ENCODE assay signal across 8 cellular contexts in genomic region chr7:90111-91063, GRCh38.
DNase-seq lines count a peak whose midpoint lies in the region; FAIRE-seq and TF ChIP-seq lines count a peak whose summit lies in the region.

No MANE protein-coding gene starts in this region.

- H3K4me1 Mint-ChIP-seq in CD14-positive monocyte (peaks cover 50% of the 10 kb centered on the region), osteocyte (ENCODE audit: unreplicated experiment) (peaks cover 80% of the 10 kb centered on the region)

- peak overlapping the region; percentile 31 to 52 for H3K4me3 Mint-ChIP-seq in CD14-positive monocyte
- H3K4me3 Mint-ChIP-seq in osteocyte (ENCODE audit: unreplicated experiment): peak overlapping the region; percentile 2

- H3K27me3 Mint-ChIP-seq in CD14-positive monocyte (ENCODE audit: low read depth in 3 of 3): peaks cover 0 to 6% (median 2%) of the 10 kb centered on the region in 3 donors
- H3K27me3 Mint-ChIP-seq in osteocyte (ENCODE audit: unreplicated experiment): no peaks in the 10 kb centered on the region

- peak; percentile 71 for DNase-seq in CD14-positive monocyte (ENCODE audit: low spot score)
- peak; percentile 72 for DNase-seq in NCI-H82 (lab: John Stamatoyannopoulos, UW)
- DNase-seq in epidermal melanocyte (ENCODE audit: insufficient read length, low spot score): peak; percentile 38
- no peak for DNase-seq in osteocyte (ENCODE audit: extremely low spot score, unreplicated experiment)
- no peak for DNase-seq in GM12892 (ENCODE audit: insufficient read length)
- no peak for DNase-seq in midbrain (lab: John Stamatoyannopoulos, UW)
- no peak for DNase-seq in stimulated activated CD4-positive, alpha-beta T cell treated with anti-CD3 and anti-CD28 coated beads, Interleukin-15, amount 100 ng/mL, for 24 hours
- DNase-seq in H54 (ENCODE audit: insufficient read length, low spot score): no peak

- H3K27ac Mint-ChIP-seq in CD14-positive monocyte (peak overlapping the region; percentile 47 to 87 (median 80)), osteocyte (ENCODE audit: unreplicated experiment) (peak overlapping the region; percentile 90)

- FAIRE-seq in GM12892 (lab: Jason Lieb, UNC) (no peak), H54 (lab: Jason Lieb, UNC) (no peak)

- H3K9me3 Mint-ChIP-seq in CD14-positive monocyte (no peaks in the 10 kb centered on the region), osteocyte (ENCODE audit: unreplicated experiment) (no peaks in the 10 kb centered on the region)

- TF ChIP-seq CTCF in CD14-positive monocyte (IDR thresholded peaks at IDR 0.05): no peak
- TF ChIP-seq CTCF in osteocyte (IDR thresholded peaks at IDR 0.05): no peak

- TF ChIP-seq POLR2A in GM12892 (IDR thresholded peaks at IDR 0.05; ENCODE audit: low read depth, low read length) (no peak), H54 (IDR thresholded peaks at IDR 0.05; ENCODE audit: low read depth, low read length) (no peak)

- peaks cover 6 to 7% of the 10 kb centered on the region in 2 donors for H3K36me3 Mint-ChIP-seq in CD14-positive monocyte
- no peaks in the 10 kb centered on the region for H3K36me3 Mint-ChIP-seq in osteocyte (ENCODE audit: unreplicated experiment)

- intact Hi-C loops in CD14-positive monocyte (cut with micrococcal nuclease): no loop called here

Comparison
In these comparisons a context has a peak if more than half of its experiments do, and no peak if none do; other contexts are left out.
1. DNase-seq: peak in CD14-positive monocyte (single experiment), NCI-H82 (single experiment) and epidermal melanocyte (single experiment); none in osteocyte (single experiment), GM12892 (single experiment), midbrain (single experiment), stimulated activated CD4-positive, alpha-beta T cell treated with anti-CD3 and anti-CD28 coated beads, Interleukin-15, amount 100 ng/mL, for 24 hours (single experiment) and H54 (single experiment).